21 cellular contexts compared by ENCODE assay signal in genomic region chr4:187965726-187966125, GRCh38. TPM values are rescaled to one million over a fixed set of nuclear protein-coding genes. Genes with fewer than 3 reads are reported as not detected.
"Had no signal": no experiment of that assay in that cellular context is flagged by ENCODE, and none has a peak within 500 bp of the region (broad histone marks: within the 10 kb centered on the region; RNA-seq: fewer than 3 reads in every experiment).

No MANE protein-coding gene starts in this region.

- H3K4me3 Mint-ChIP-seq: activated CD4-positive, alpha-beta memory T cell treated with anti-CD3 and anti-CD28 coated beads, Interleukin-2, amount 10 ng/mL, durations not matched to agents 7 days and 5 days; activated CD4-positive, alpha-beta T cell treated with anti-CD3 and anti-CD28 coated beads, Interleukin-2, amount 10 ng/mL, durations not matched to agents 7 days and 5 days; activated naive CD4-positive, alpha-beta T cell treated with anti-CD3 and anti-CD28 coated beads, Interleukin-2, amount 10 ng/mL, durations not matched to agents 7 days and 5 days; activated naive CD8-positive, alpha-beta T cell treated with anti-CD3 and anti-CD28 coated beads for 36 hours; activated T-cell treated with anti-CD3 and anti-CD28 coated beads, Interleukin-2, amount 50 U/mL, for 72 hours had no signal

- ATAC-seq: activated T-cell treated with anti-CD3 and anti-CD28 coated beads, Interleukin-2, amount 50 U/mL, for 72 hours; PC-3 had no signal

- H3K27ac ChIP-seq: VCaP had no signal

- H3K27me3 Mint-ChIP-seq: activated CD4-positive, alpha-beta memory T cell treated with anti-CD3 and anti-CD28 coated beads, Interleukin-2, amount 10 ng/mL, durations not matched to agents 7 days and 5 days; activated CD4-positive, alpha-beta T cell treated with anti-CD3 and anti-CD28 coated beads, Interleukin-2, amount 10 ng/mL, durations not matched to agents 7 days and 5 days; activated naive CD4-positive, alpha-beta T cell treated with anti-CD3 and anti-CD28 coated beads, Interleukin-2, amount 10 ng/mL, durations not matched to agents 7 days and 5 days; activated naive CD8-positive, alpha-beta T cell treated with anti-CD3 and anti-CD28 coated beads for 36 hours had no signal

- H3K4me1 Mint-ChIP-seq: activated CD4-positive, alpha-beta memory T cell treated with anti-CD3 and anti-CD28 coated beads, Interleukin-2, amount 10 ng/mL, durations not matched to agents 7 days and 5 days; activated CD4-positive, alpha-beta T cell treated with anti-CD3 and anti-CD28 coated beads, Interleukin-2, amount 10 ng/mL, durations not matched to agents 7 days and 5 days; activated naive CD4-positive, alpha-beta T cell treated with anti-CD3 and anti-CD28 coated beads, Interleukin-2, amount 10 ng/mL, durations not matched to agents 7 days and 5 days; activated naive CD8-positive, alpha-beta T cell treated with anti-CD3 and anti-CD28 coated beads for 36 hours had no signal

- H3K27ac Mint-ChIP-seq: activated CD4-positive, alpha-beta memory T cell treated with anti-CD3 and anti-CD28 coated beads, Interleukin-2, amount 10 ng/mL, durations not matched to agents 7 days and 5 days; activated CD4-positive, alpha-beta T cell treated with anti-CD3 and anti-CD28 coated beads, Interleukin-2, amount 10 ng/mL, durations not matched to agents 7 days and 5 days; activated naive CD4-positive, alpha-beta T cell treated with anti-CD3 and anti-CD28 coated beads, Interleukin-2, amount 10 ng/mL, durations not matched to agents 7 days and 5 days; activated naive CD8-positive, alpha-beta T cell treated with anti-CD3 and anti-CD28 coated beads for 36 hours; activated T-cell treated with anti-CD3 and anti-CD28 coated beads, Interleukin-2, amount 50 U/mL, for 72 hours; activated T-helper 2 cell treated with anti-CD3 and anti-CD28 coated beads, Interferon-gamma antibody, Interleukin-2, Interleukin-4, amounts not matched to agents 10 μg/mL and 5 μg/mL and 100 μg/mL, durations not matched to agents 14 hours and 24 hours and 36 hours had no signal

- H3K36me3 Mint-ChIP-seq: activated naive CD4-positive, alpha-beta T cell treated with anti-CD3 and anti-CD28 coated beads, Interleukin-2, amount 10 ng/mL, durations not matched to agents 7 days and 5 days; activated naive CD8-positive, alpha-beta T cell treated with anti-CD3 and anti-CD28 coated beads for 36 hours had no signal

- DNase-seq: activated CD4-positive, alpha-beta memory T cell treated with anti-CD3 and anti-CD28 coated beads, Interleukin-2, amount 10 ng/mL, durations not matched to agents 7 days and 5 days; activated CD4-positive, alpha-beta T cell treated with anti-CD3 and anti-CD28 coated beads, Interleukin-2, amount 10 ng/mL, durations not matched to agents 7 days and 5 days; activated CD4-positive, CD25-positive, alpha-beta regulatory T cell; activated gamma-delta T cell treated with Interleukin-2 at 50 U/mL for 16 hours; activated naive CD4-positive, alpha-beta T cell treated with anti-CD3 and anti-CD28 coated beads, Interleukin-2, amount 10 ng/mL, durations not matched to agents 7 days and 5 days; activated naive CD8-positive, alpha-beta T cell treated with anti-CD3 and anti-CD28 coated beads for 36 hours; activated T-cell treated with anti-CD3 and anti-CD28 coated beads for 4 hours; activated T-cell treated with anti-CD3 and anti-CD28 coated beads, Interleukin-2, amount 50 U/mL, for 72 hours; Kasumi-1; KBM-7; NCI-H1105 treated with DMSO at 0.1 percent for 48 hours; NCI-H1436 treated with DMSO at 0.1 percent for 48 hours; NCI-H187; NCI-H2081; NCI-H510A treated with DMSO at 0.1 percent for 48 hours; PC-3; SHP77 treated with DMSO at 0.1 percent for 48 hours; T-helper 2 cell had no signal

RNA-seq across cellular contexts. Expression of gene ZFP42, which starts 29.8 kb away (rescaled TPM):
- total RNA-seq: activated CD4-positive, alpha-beta memory T cell treated with anti-CD3 and anti-CD28 coated beads, Interleukin-2, amount 10 ng/mL, durations not matched to agents 7 days and 5 days; activated CD4-positive, alpha-beta T cell treated with anti-CD3 and anti-CD28 coated beads, Interleukin-2, amount 10 ng/mL, durations not matched to agents 7 days and 5 days; activated CD8-positive, alpha-beta memory T cell treated with anti-CD3 and anti-CD28 coated beads for 36 hours; activated naive CD8-positive, alpha-beta T cell treated with anti-CD3 and anti-CD28 coated beads for 36 hours; activated T-cell treated with anti-CD3 and anti-CD28 coated beads, Interleukin-2, amount 50 U/mL, for 72 hours; activated T-helper 2 cell treated with anti-CD3 and anti-CD28 coated beads, Interferon-gamma antibody, Interleukin-2, Interleukin-4, amounts not matched to agents 10 μg/mL and 5 μg/mL and 100 μg/mL, durations not matched to agents 14 hours and 24 hours and 36 hours; PC-3 had no signal
